ENCODE assay signal across 30 cellular contexts in the genomic region with DNA sequence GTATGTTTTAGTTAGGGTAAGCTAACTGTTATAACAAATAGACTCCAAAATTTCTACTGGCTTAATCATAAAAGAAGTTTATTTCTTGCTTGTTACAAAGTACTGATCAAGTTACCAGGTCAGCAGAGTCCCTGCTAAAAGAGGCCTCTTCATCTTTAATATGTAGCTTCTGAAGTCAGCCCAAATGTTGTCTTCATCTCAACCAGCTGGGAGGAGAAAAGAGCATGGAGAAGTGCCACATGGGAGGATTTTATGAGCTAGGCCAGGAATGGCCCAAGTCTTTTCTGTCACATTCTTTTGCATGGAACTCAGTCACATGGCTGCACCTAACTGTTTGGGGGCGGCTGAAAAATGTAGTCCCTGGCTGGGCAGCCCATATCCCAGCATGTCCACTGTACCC.
"Had no signal": no experiment of that assay in that cellular context is flagged by ENCODE, and none has a peak within 500 bp of the region (broad histone marks: within the 10 kb centered on the region; RNA-seq: fewer than 3 reads in every experiment).

No MANE protein-coding gene starts in this region.

- H3K27me3 ChIP-seq: neutrophil, ovary, right lobe of liver, sigmoid colon, stomach, thyroid gland, tibial nerve, upper lobe of left lung, uterus had no signal

- H3K9me3 ChIP-seq: neutrophil, ovary, psoas muscle, right lobe of liver, sigmoid colon, stomach, thoracic aorta, thyroid gland, tibial nerve, upper lobe of left lung, uterus had no signal

- H3K27me3 Mint-ChIP-seq: naive thymus-derived CD8-positive, alpha-beta T cell; progenitor cell of endocrine pancreas; stimulated activated naive B cell treated with anti-CD40 and anti-IgM and Interleukin-4, amounts not matched to agents 10 μg/mL and 1 μg/mL and 100 μg/mL, for 72 hours; stimulated activated naive CD8-positive, alpha-beta T cell treated with anti-CD3 and anti-CD28 coated beads, Interleukin-15, Interleukin-2, amounts not matched to agents 100 ng/mL and 50 ng/mL, for 24 hours had no signal

- H3K27ac ChIP-seq: neutrophil, ovary, parathyroid adenoma, psoas muscle, right lobe of liver, sigmoid colon, stomach, thoracic aorta, thyroid gland, tibial nerve, upper lobe of left lung, uterus had no signal

- H3K4me1 Mint-ChIP-seq: naive thymus-derived CD8-positive, alpha-beta T cell; stimulated activated effector memory CD8-positive, alpha-beta T cell treated with anti-CD3 and anti-CD28 coated beads, Interleukin-12 subunit alpha, Interleukin-12 subunit beta, amount 100 ng/mL, for 72 hours; stimulated activated naive B cell treated with anti-CD40 and anti-IgM and Interleukin-4, amounts not matched to agents 10 μg/mL and 1 μg/mL and 100 μg/mL, for 72 hours had no signal

- ATAC-seq: naive thymus-derived CD8-positive, alpha-beta T cell; natural killer cell treated with Interleukin-12 subunit alpha and Interleukin-12 subunit beta and Interleukin-15 and Interleukin-18, amount 100 ng/mL, for 72 hours; psoas muscle; right cardiac atrium; right lobe of liver; stimulated activated effector memory CD8-positive, alpha-beta T cell treated with anti-CD3 and anti-CD28 coated beads, Interleukin-12 subunit alpha, Interleukin-12 subunit beta, amount 100 ng/mL, for 72 hours; stimulated activated naive B cell treated with anti-CD40 and anti-IgM and Interleukin-4, amounts not matched to agents 10 μg/mL and 1 μg/mL and 100 μg/mL, for 72 hours had no signal

- DNase-seq: naive thymus-derived CD8-positive, alpha-beta T cell; nephron progenitor cell; nucleus accumbens; ovary; posterior cingulate gyrus; psoas muscle; right cardiac atrium; right lobe of liver; sigmoid colon; small intestine; stimulated activated CD4-positive, alpha-beta T cell treated with anti-CD3 and anti-CD28 coated beads, Interleukin-15, amount 100 ng/mL, for 24 hours; stimulated activated CD4-positive, alpha-beta T cell treated with anti-CD3 and anti-CD28 coated beads, Interleukin-2, amount 100 ng/mL, for 24 hours; stimulated activated CD4-positive, alpha-beta T cell treated with anti-CD3 and anti-CD28 coated beads, Interleukin-2, amount 100 ng/mL, for 48 hours; stimulated activated CD4-positive, alpha-beta T cell treated with anti-CD3 and anti-CD28 coated beads, Interleukin-4, amount 100 ng/mL, for 24 hours; stimulated activated naive B cell treated with anti-CD40 and anti-IgM and Interleukin-4, amounts not matched to agents 10 μg/mL and 1 μg/mL and 100 μg/mL, for 72 hours; stimulated activated naive CD4-positive, alpha-beta T cell treated with Interleukin-2 at 50 U/mL for 16 hours; stomach; thyroid gland; trophoblast cell; upper lobe of left lung; uterus had no signal

- H3K4me1 ChIP-seq: parathyroid adenoma, psoas muscle, right lobe of liver, thyroid gland, upper lobe of left lung had no signal

- H3K4me3 Mint-ChIP-seq: naive thymus-derived CD8-positive, alpha-beta T cell; natural killer cell treated with Interleukin-12 subunit alpha and Interleukin-12 subunit beta and Interleukin-15 and Interleukin-18, amount 100 ng/mL, for 72 hours; nephron progenitor cell; neural crest cell; stimulated activated effector memory CD8-positive, alpha-beta T cell treated with anti-CD3 and anti-CD28 coated beads, Interleukin-12 subunit alpha, Interleukin-12 subunit beta, amount 100 ng/mL, for 72 hours; stimulated activated naive B cell treated with anti-CD40 and anti-IgM and Interleukin-4, amounts not matched to agents 10 μg/mL and 1 μg/mL and 100 μg/mL, for 72 hours; stimulated activated naive CD8-positive, alpha-beta T cell treated with anti-CD3 and anti-CD28 coated beads, Interleukin-15, Interleukin-2, amounts not matched to agents 100 ng/mL and 50 ng/mL, for 24 hours had no signal

- H3K9ac ChIP-seq: parathyroid adenoma had no signal

- H3K36me3 Mint-ChIP-seq: natural killer cell treated with Interleukin-12 subunit alpha and Interleukin-12 subunit beta and Interleukin-15 and Interleukin-18, amount 100 ng/mL, for 72 hours; stimulated activated effector memory CD8-positive, alpha-beta T cell treated with anti-CD3 and anti-CD28 coated beads, Interleukin-12 subunit alpha, Interleukin-12 subunit beta, amount 100 ng/mL, for 72 hours; stimulated activated naive B cell treated with anti-CD40 and anti-IgM and Interleukin-4, amounts not matched to agents 10 μg/mL and 1 μg/mL and 100 μg/mL, for 72 hours had no signal

- H2AFZ ChIP-seq: parathyroid adenoma had no signal

- H3K27ac Mint-ChIP-seq: naive thymus-derived CD8-positive, alpha-beta T cell; natural killer cell treated with Interleukin-12 subunit alpha and Interleukin-12 subunit beta and Interleukin-15 and Interleukin-18, amount 100 ng/mL, for 72 hours; nephron progenitor cell; progenitor cell of endocrine pancreas; stimulated activated effector memory CD8-positive, alpha-beta T cell treated with anti-CD3 and anti-CD28 coated beads, Interleukin-12 subunit alpha, Interleukin-12 subunit beta, amount 100 ng/mL, for 72 hours; stimulated activated naive B cell treated with anti-CD40 and anti-IgM and Interleukin-4, amounts not matched to agents 10 μg/mL and 1 μg/mL and 100 μg/mL, for 72 hours; stimulated activated naive CD8-positive, alpha-beta T cell treated with anti-CD3 and anti-CD28 coated beads, Interleukin-15, Interleukin-2, amounts not matched to agents 100 ng/mL and 50 ng/mL, for 24 hours had no signal

- H3K4me3 ChIP-seq: ovary, psoas muscle, right lobe of liver, sigmoid colon, stomach, thoracic aorta, thyroid gland, tibial nerve, upper lobe of left lung, uterus had no signal

- H3K9me3 Mint-ChIP-seq: naive thymus-derived CD8-positive, alpha-beta T cell; natural killer cell treated with Interleukin-12 subunit alpha and Interleukin-12 subunit beta and Interleukin-15 and Interleukin-18, amount 100 ng/mL, for 72 hours; nephron progenitor cell; neural crest cell; stimulated activated effector memory CD8-positive, alpha-beta T cell treated with anti-CD3 and anti-CD28 coated beads, Interleukin-12 subunit alpha, Interleukin-12 subunit beta, amount 100 ng/mL, for 72 hours; stimulated activated naive B cell treated with anti-CD40 and anti-IgM and Interleukin-4, amounts not matched to agents 10 μg/mL and 1 μg/mL and 100 μg/mL, for 72 hours; stimulated activated naive CD8-positive, alpha-beta T cell treated with anti-CD3 and anti-CD28 coated beads, Interleukin-15, Interleukin-2, amounts not matched to agents 100 ng/mL and 50 ng/mL, for 24 hours had no signal

- H3K36me3 ChIP-seq: neutrophil, ovary, right lobe of liver, sigmoid colon, stomach, thoracic aorta, thyroid gland, tibial nerve, upper lobe of left lung, uterus had no signal
